Comparison of ENCODE assay signal across 8 cellular contexts in the genomic region with DNA sequence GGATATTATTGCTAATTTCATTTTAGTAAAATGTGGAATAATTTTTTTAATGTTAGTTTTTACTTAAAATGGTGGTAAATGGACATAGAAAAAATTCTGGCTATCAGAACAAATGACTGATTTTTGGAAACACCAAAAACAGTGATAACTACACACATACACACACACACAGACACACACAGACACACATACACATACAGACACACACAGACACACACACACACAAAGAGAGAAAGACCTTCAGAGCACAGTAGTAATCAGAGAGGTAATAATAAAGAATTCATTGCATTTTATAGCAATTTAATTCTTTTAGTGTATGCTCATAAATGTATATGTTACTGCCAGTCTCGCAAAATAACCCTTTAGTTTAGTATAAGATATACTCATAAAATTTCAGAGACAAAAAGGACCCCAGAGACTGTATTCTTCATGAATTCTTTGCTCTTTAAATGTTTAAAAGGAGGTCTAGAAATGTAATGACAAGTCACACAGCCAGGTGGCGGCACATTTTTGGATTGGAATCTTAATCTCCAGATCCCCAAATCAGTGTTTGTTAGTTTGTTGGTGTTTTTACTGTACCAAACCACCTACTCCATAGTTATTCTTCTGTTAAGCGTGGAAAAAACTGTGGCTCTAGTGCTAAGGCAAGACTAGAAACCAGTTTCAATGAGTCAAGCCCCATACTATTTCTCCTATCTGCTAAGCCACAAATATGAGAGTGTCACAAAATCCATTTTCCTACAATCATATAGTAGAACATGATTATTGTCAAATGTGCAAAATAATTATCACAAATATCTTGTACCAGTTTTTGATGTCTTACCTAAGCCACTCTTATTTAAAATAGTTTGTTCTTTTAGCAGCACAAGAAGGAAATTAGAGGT.
DNase-seq lines count a peak whose midpoint lies in the region; ATAC-seq, FAIRE-seq and TF ChIP-seq lines count a peak whose summit lies in the region.

No MANE protein-coding gene starts in this region.

- H3K4me3 ChIP-seq in coronary artery: no peak overlapping the region
- H3K4me3 ChIP-seq in neural progenitor cell: no peak overlapping the region

- ATAC-seq in GM21825 (IDR thresholded peaks at IDR 0.05; ENCODE audit: unreplicated experiment): no peak

- TF ChIP-seq CTCF in coronary artery (IDR thresholded peaks at IDR 0.05) (peak; percentile 29), neural progenitor cell (IDR thresholded peaks at IDR 0.05) (peak; percentile 75)

- H4K20me1 ChIP-seq in neural progenitor cell (ENCODE audit: low read depth): no peaks in the 10 kb centered on the region

- no peak overlapping the region for H3K9ac ChIP-seq in neural progenitor cell

- no peak for TF ChIP-seq POLR2A in GM12891 (IDR thresholded peaks at IDR 0.05; ENCODE audit: low read depth, low read length)

- H3K4me1 Mint-ChIP-seq in neural progenitor cell: peaks cover 18% of the 10 kb centered on the region

- peak; percentile 80 for FAIRE-seq in GM12891 (lab: Jason Lieb, UNC)

- H3F3A ChIP-seq in neural progenitor cell (ENCODE audit: low read depth): no peaks in the 10 kb centered on the region

- H2AFZ ChIP-seq in neural progenitor cell (replicated peaks): no peak overlapping the region

- no peaks in the 10 kb centered on the region for H3K9me3 ChIP-seq in neural progenitor cell (ENCODE audit: low read depth)

- no peak overlapping the region for H3K27ac ChIP-seq in coronary artery
- no peak overlapping the region for H3K27ac ChIP-seq in neural progenitor cell

- H3K4me1 ChIP-seq in neural progenitor cell: peaks cover 12% of the 10 kb centered on the region

- no peak overlapping the region for H3K27ac Mint-ChIP-seq in neural progenitor cell

- H3K27me3 Mint-ChIP-seq in neural progenitor cell (ENCODE audit: insufficient read depth, low read depth): no peaks in the 10 kb centered on the region

- H3K4me2 ChIP-seq in neural progenitor cell: no peak overlapping the region

- no peaks in the 10 kb centered on the region for H3K36me3 Mint-ChIP-seq in neural progenitor cell

- no peak overlapping the region for H3K4me3 Mint-ChIP-seq in neural progenitor cell

- no peaks in the 10 kb centered on the region for H3K27me3 ChIP-seq in neural progenitor cell

- DNase-seq in AG08395 (ENCODE audit: low spot score): peak; percentile 34
- DNase-seq in GM12891 (ENCODE audit: insufficient read length, low spot score): no peak
- DNase-seq in NCI-H1694 (lab: John Stamatoyannopoulos, UW): peak; percentile 20
- no peak for DNase-seq in coronary artery (ENCODE audit: low spot score)
- DNase-seq in neural progenitor cell (ENCODE audit: low spot score): peak; percentile 61
- no peak for DNase-seq in stimulated activated naive CD4-positive, alpha-beta T cell treated with Interleukin-2 at 50 U/mL for 16 hours (lab: John Stamatoyannopoulos, UW)
- DNase-seq in UCSD-AML1 (lab: John Stamatoyannopoulos, UW; ENCODE audit: unreplicated experiment): no peak

- H3K79me2 ChIP-seq in neural progenitor cell (ENCODE audit: low read depth): no peaks in the 10 kb centered on the region

- H3K36me3 ChIP-seq in neural progenitor cell: no peaks in the 10 kb centered on the region

- no peaks in the 10 kb centered on the region for H3K9me3 Mint-ChIP-seq in neural progenitor cell

TF ChIP-seq in GM12891, 5 proteins besides CTCF, POLR2A, EP300 and RAD21:
- TF ChIP-seq POLR2AphosphoS5 (IDR thresholded peaks at IDR 0.05; ENCODE audit: low read depth, low read length) (no peak), PAX5 (IDR thresholded peaks at IDR 0.05; ENCODE audit: insufficient read depth, low read length, severe bottlenecking) (no peak), POU2F2 (IDR thresholded peaks at IDR 0.05; ENCODE audit: low read depth, low read length) (no peak), SPI1 (IDR thresholded peaks at IDR 0.05; ENCODE audit: low read depth, low read length) (no peak), TAF1 (IDR thresholded peaks at IDR 0.05; ENCODE audit: low read depth, low read length) (no peak)
TF ChIP-seq in GM12891: peak in this region for 0.

Comparison
In these comparisons a context has a peak if more than half of its experiments do, and no peak if none do; other contexts are left out.
1. DNase-seq: peak in AG08395 (single experiment), NCI-H1694 (single experiment) and neural progenitor cell (single experiment); none in GM12891 (single experiment), coronary artery (single experiment), stimulated activated naive CD4-positive, alpha-beta T cell treated with Interleukin-2 at 50 U/mL for 16 hours (single experiment) and UCSD-AML1 (single experiment).